Comparison of ENCODE assay signal across 18 cellular contexts in genomic region chr12:69600804-69601203, GRCh38. TPM values are rescaled to one million over a fixed set of nuclear protein-coding genes. Genes with fewer than 3 reads are reported as not detected.
DNase-seq lines count a peak whose midpoint lies in the region; ATAC-seq, FAIRE-seq and TF ChIP-seq lines count a peak whose summit lies in the region.
"Had no signal": no experiment of that assay in that cellular context is flagged by ENCODE, and none has a peak within 500 bp of the region (broad histone marks: within the 10 kb centered on the region; RNA-seq: fewer than 3 reads in every experiment).

No MANE protein-coding gene starts in this region.

- intact Hi-C loops in Right ventricle myocardium superior (cut with DNase I) = no loop called here
- intact Hi-C loops in K562 (cut with micrococcal nuclease) = no loop called here

- H3K36me3 Mint-ChIP-seq in activated T-cell treated with anti-CD3 and anti-CD28 coated beads, Interleukin-2, amount 50 U/mL, for 24 hours (ENCODE audit: low read depth) = peaks cover 74% of the 10 kb centered on the region
- peaks cover 79% of the 10 kb centered on the region for H3K36me3 Mint-ChIP-seq in stimulated activated effector memory CD8-positive, alpha-beta T cell treated with anti-CD3 and anti-CD28 coated beads, Interleukin-12 subunit alpha, Interleukin-12 subunit beta, amount 100 ng/mL, for 72 hours

- TF ChIP-seq POLR2A in K562 (conservative IDR thresholded peaks at IDR 0.05) = no peak

- no peaks in the 10 kb centered on the region for H3K27me3 Mint-ChIP-seq in activated T-cell treated with anti-CD3 and anti-CD28 coated beads, Interleukin-2, amount 50 U/mL, for 24 hours
- H3K27me3 Mint-ChIP-seq: CD4-positive, alpha-beta memory T cell had no signal

- DNase-seq in activated T-cell treated with anti-CD3 and anti-CD28 coated beads, Interleukin-2, amount 50 U/mL, for 24 hours = no peak
- DNase-seq in activated T-cell treated with anti-CD3 and anti-CD28 coated beads, Interleukin-2, amount 50 U/mL, for 1 hour = no peak
- DNase-seq in cardiac muscle cell (ENCODE audit: low read depth in 1 of 2, low spot score in 1 of 2) (no peak), Right ventricle myocardium superior (no peak), K562 (ENCODE audit: extremely low read depth in 1 of 4, low spot score in 3 of 4) (no peak)
- no peak for DNase-seq in stimulated activated effector memory CD8-positive, alpha-beta T cell treated with anti-CD3 and anti-CD28 coated beads, Interleukin-12 subunit alpha, Interleukin-12 subunit beta, amount 100 ng/mL, for 72 hours (ENCODE audit: low spot score in 2 of 2)
- DNase-seq: CD4-positive, alpha-beta memory T cell; DMS153; DMS79; GDM1; H9 had no signal

- 0 out of 3 replicates have a peak, but pooled peaks cover 1% of the 10 kb centered on the region for H3K79me2 ChIP-seq in K562 (ENCODE audit: control insufficient read depth, insufficient read depth, low read length)

- TF ChIP-seq CTCF in cardiac muscle cell (IDR thresholded peaks at IDR 0.05; ENCODE audit: low read depth, low read length) = no peak
- no peak for TF ChIP-seq CTCF in K562 (IDR thresholded peaks at IDR 0.05 in 2 of 3, conservative IDR thresholded peaks at IDR 0.05 in 1 of 3; ENCODE audit: insufficient read depth in 2 of 3, low read depth in 1 of 3, low read length in 3 of 3)

- H3K9me3 ChIP-seq in cardiac muscle cell (ENCODE audit: low read depth) (no peaks in the 10 kb centered on the region), K562 (replicated peaks; ENCODE audit: control insufficient read depth, insufficient read depth, low read depth, low read length) (no peaks in the 10 kb centered on the region)
- H3K9me3 ChIP-seq: A549 had no signal

- in situ Hi-C loops in K562 (cut with MboI) = no loop called here

- H3K4me1 Mint-ChIP-seq in activated T-cell treated with anti-CD3 and anti-CD28 coated beads, Interleukin-2, amount 50 U/mL, for 24 hours (ENCODE audit: low read depth) = peaks cover 11% of the 10 kb centered on the region
- no peaks in the 10 kb centered on the region for H3K4me1 Mint-ChIP-seq in stimulated activated effector memory CD8-positive, alpha-beta T cell treated with anti-CD3 and anti-CD28 coated beads, Interleukin-12 subunit alpha, Interleukin-12 subunit beta, amount 100 ng/mL, for 72 hours
- H3K4me1 Mint-ChIP-seq: CD14-positive monocyte, H9 had no signal

- no peak overlapping the region for H3K4me3 Mint-ChIP-seq in activated T-cell treated with anti-CD3 and anti-CD28 coated beads, Interleukin-2, amount 50 U/mL, for 24 hours
- H3K4me3 Mint-ChIP-seq in stimulated activated effector memory CD8-positive, alpha-beta T cell treated with anti-CD3 and anti-CD28 coated beads, Interleukin-12 subunit alpha, Interleukin-12 subunit beta, amount 100 ng/mL, for 72 hours = no peak overlapping the region
- H3K4me3 Mint-ChIP-seq: CD14-positive monocyte; CD4-positive, alpha-beta memory T cell; H9 had no signal

- CTCF ChIA-PET in K562 (lab: Yijun Ruan, JAX; ENCODE audit: low intra/inter-chr PET ratio) = no interaction called here

- TF ChIP-seq EP300 in K562 (IDR thresholded peaks at IDR 0.05; ENCODE audit: low read length) = no peak

- no TSS peak for BruUV-seq in K562 (replicated peaks; lab: Mats Ljungman, UMichigan)

- H2AFZ ChIP-seq in K562 (ENCODE audit: low read depth, low read length) = no peak overlapping the region

- H3K4me3 ChIP-seq in cardiac muscle cell (no peak overlapping the region), K562 (no peak overlapping the region)
- H3K4me3 ChIP-seq: A549, BLaER1 had no signal

- no peak for ATAC-seq in Right ventricle myocardium superior (ENCODE audit: poor library complexity)
- peak; percentile 51 for ATAC-seq in K562
- no peak for ATAC-seq in stimulated activated effector memory CD8-positive, alpha-beta T cell treated with anti-CD3 and anti-CD28 coated beads, Interleukin-12 subunit alpha, Interleukin-12 subunit beta, amount 100 ng/mL, for 72 hours
- no peak for ATAC-seq in SK-N-SH treated with all-trans-retinoic acid at 6 μM for 48 hours

- peaks cover 11% of the 10 kb centered on the region for H3K4me1 ChIP-seq in cardiac muscle cell (ENCODE audit: low read depth)
- H3K4me1 ChIP-seq in K562 (replicated peaks in 1 of 2; ENCODE audit: control insufficient read depth in 2 of 2, insufficient read depth in 2 of 2, low read length in 2 of 2) = no peaks in the 10 kb centered on the region; a peak in 1 of 5 replicates
- H3K4me1 ChIP-seq: A549, BLaER1 had no signal

- H3K27ac ChIP-seq in cardiac muscle cell = peak overlapping the region; percentile 66
- H3K27ac ChIP-seq in K562 (ENCODE audit: extremely low read depth, low read depth, low read length) = no peak overlapping the region
- H3K27ac ChIP-seq: 22Rv1, A549, BLaER1 had no signal

- H3K36me3 ChIP-seq in cardiac muscle cell (peaks cover 66% of the 10 kb centered on the region), K562 (ENCODE audit: control insufficient read depth, insufficient read depth, low read length) (peaks cover 73% of the 10 kb centered on the region)

- TF ChIP-seq RAD21 in K562 (CRISPR knock-in tag; conservative IDR thresholded peaks at IDR 0.05 in 1 of 2, IDR thresholded peaks at IDR 0.05 in 1 of 2) = no peak

- peak overlapping the region; percentile 30 for H3K27ac Mint-ChIP-seq in activated T-cell treated with anti-CD3 and anti-CD28 coated beads, Interleukin-2, amount 50 U/mL, for 24 hours
- H3K27ac Mint-ChIP-seq in stimulated activated effector memory CD8-positive, alpha-beta T cell treated with anti-CD3 and anti-CD28 coated beads, Interleukin-12 subunit alpha, Interleukin-12 subunit beta, amount 100 ng/mL, for 72 hours = peak overlapping the region; percentile 11
- H3K27ac Mint-ChIP-seq: CD14-positive monocyte; CD4-positive, alpha-beta memory T cell; H9 had no signal

- H3K9me3 Mint-ChIP-seq in activated T-cell treated with anti-CD3 and anti-CD28 coated beads, Interleukin-2, amount 50 U/mL, for 24 hours = no peaks in the 10 kb centered on the region
- H3K9me3 Mint-ChIP-seq in stimulated activated effector memory CD8-positive, alpha-beta T cell treated with anti-CD3 and anti-CD28 coated beads, Interleukin-12 subunit alpha, Interleukin-12 subunit beta, amount 100 ng/mL, for 72 hours = no peaks in the 10 kb centered on the region

- H3K4me2 ChIP-seq in K562 (ENCODE audit: insufficient read depth, low read length) = no peak overlapping the region
- H3K4me2 ChIP-seq: A549, BLaER1 had no signal

- POLR2A ChIA-PET in K562 (lab: Yijun Ruan, JAX) = interaction anchor here (1.1 to 1.3 kb wide), 2 partner anchors 10 kb away, joined by 3 to 5 read pairs; partner anchors contain the start of gene LRRC10

- H3K27me3 ChIP-seq in cardiac muscle cell = no peaks in the 10 kb centered on the region
- no peaks in the 10 kb centered on the region for H3K27me3 ChIP-seq in K562 (ENCODE audit: control insufficient read depth in 2 of 2, insufficient read depth in 2 of 2, low read length in 2 of 2)
- H3K27me3 ChIP-seq: BLaER1 had no signal

- H4K20me1 ChIP-seq in K562 (replicated peaks; ENCODE audit: control insufficient read depth, insufficient read depth, low read length) = no peaks in the 10 kb centered on the region

- no peak for FAIRE-seq in K562 (lab: Jason Lieb, UNC)
- FAIRE-seq: A549, H1 had no signal

- H3K9me1 ChIP-seq in K562 (ENCODE audit: control insufficient read depth, insufficient read depth, low read length) = no peaks in the 10 kb centered on the region

- H3K9ac ChIP-seq in K562 (ENCODE audit: insufficient read depth in 1 of 2, low read depth in 2 of 2, low read length in 2 of 2) = no peak overlapping the region
- H3K9ac ChIP-seq: BLaER1 had no signal

TF ChIP-seq in SK-N-SH treated with all-trans-retinoic acid at 6 μM for 48 hours, 23 proteins besides CTCF, POLR2A, EP300 and RAD21 (continues in another document):
- no peak for TF ChIP-seq ZNF8 (CRISPR knock-in tag; IDR thresholded peaks at IDR 0.05)

RNA-seq across cellular contexts. Expression of gene LRRC10, which starts 9.9 kb away (rescaled TPM):
- total RNA-seq in cardiac muscle cell = 33.5 and 44.0 TPM in 2 replicates
- polyA plus RNA-seq in cardiac muscle cell = 40.8 and 59.6 TPM in 2 replicates
- 40.5 TPM for total RNA-seq in Right ventricle myocardium superior
- total RNA-seq in K562 (2011; cell fraction: chromatin; rRNA removed; ENCODE audit: low replicate concordance) = not detected in 2 replicates
- not detected in 2 replicates for total RNA-seq in K562 (2011; cell fraction: nucleolus; rRNA removed)
- not detected in 2 replicates for total RNA-seq in K562 (2011; cell fraction: nucleoplasm; rRNA removed)
- total RNA-seq in K562 (2014; rRNA removed) = not detected in 2 replicates
- total RNA-seq in K562 (2014; rRNA removed; fragmentation: Illumina TruSeq; extraction: Trizol) = not detected in 2 replicates
- not detected in 2 replicates for total RNA-seq in K562 (2015; rRNA removed; fragmentation: Illumina TruSeq; extraction: Trizol)
- not detected in 2 replicates for total RNA-seq in K562 (2021)
- polyA plus RNA-seq in K562 (2011; rRNA removed) = not detected in 2 replicates
- polyA plus RNA-seq in K562 (2011; cell fraction: cytosol; rRNA removed) = not detected in 2 replicates
- polyA plus RNA-seq in K562 (2011; cell fraction: nucleus; rRNA removed) = not detected in 2 replicates
- polyA plus RNA-seq in K562 (2012) = not detected in 2 replicates
- not detected in 2 replicates for polyA plus RNA-seq in K562 (2014; fragmentation: Illumina TruSeq; extraction: Trizol)
- polyA plus RNA-seq in K562 (2014; fragmentation: Nextera tagmentation; extraction: Ambion mirVana) = not detected
- polyA plus RNA-seq in K562 (2014; rRNA removed) = 0.09 TPM in 1 of 2 replicates, not detected in the other
- polyA minus RNA-seq in K562 (2011; rRNA and poly(A)+ RNA removed) = not detected in 2 replicates
- polyA minus RNA-seq in K562 (2011; cell fraction: cytosol; rRNA and poly(A)+ RNA removed) = not detected in 2 replicates
- polyA minus RNA-seq in K562 (2011; cell fraction: nucleus; rRNA and poly(A)+ RNA removed) = not detected in 2 replicates
- total RNA-seq: CD4-positive, alpha-beta memory T cell; Daoy; H1; H9 had no signal
- polyA plus RNA-seq: A549; CD14-positive monocyte; CD4-positive, alpha-beta memory T cell; H1 had no signal

RNA-seq across cellular contexts. Expression of gene CCT2, which starts 15.5 kb away (rescaled TPM):
- total RNA-seq in cardiac muscle cell (227 and 237 TPM in 2 replicates), Right ventricle myocardium superior (84.8 TPM), K562 (2014; rRNA removed) (332 and 341 TPM in 2 replicates), K562 (2014; rRNA removed; fragmentation: Illumina TruSeq; extraction: Trizol) (589 and 619 TPM in 2 replicates), K562 (2015; rRNA removed; fragmentation: Illumina TruSeq; extraction: Trizol) (451 and 490 TPM in 2 replicates), K562 (2021) (442 and 469 TPM in 2 replicates)
- polyA plus RNA-seq in cardiac muscle cell (307 and 340 TPM in 2 replicates), K562 (2011; rRNA removed) (505 and 738 TPM in 2 replicates), K562 (2014; fragmentation: Illumina TruSeq; extraction: Trizol) (363 and 468 TPM in 2 replicates), K562 (2014; fragmentation: Nextera tagmentation; extraction: Ambion mirVana) (100 to 1,000 TPM; 542 to 680 TPM), K562 (2014; rRNA removed) (365 and 390 TPM in 2 replicates)
- 333 and 431 TPM in 2 replicates for total RNA-seq in K562 (2011; cell fraction: chromatin; rRNA removed; ENCODE audit: low replicate concordance)
- 196 and 211 TPM in 2 replicates for total RNA-seq in K562 (2011; cell fraction: nucleolus; rRNA removed)
- 207 and 217 TPM in 2 replicates for total RNA-seq in K562 (2011; cell fraction: nucleoplasm; rRNA removed)
- 265 and 312 TPM in 2 replicates for polyA plus RNA-seq in K562 (2011; cell fraction: cytosol; rRNA removed)
- 205 and 273 TPM in 2 replicates for polyA plus RNA-seq in K562 (2011; cell fraction: nucleus; rRNA removed)
- polyA plus RNA-seq in K562 (2012) = 233 and 445 TPM in 2 replicates
- polyA minus RNA-seq in K562 (2011; rRNA and poly(A)+ RNA removed) = 500 and 548 TPM in 2 replicates
- 162 and 266 TPM in 2 replicates for polyA minus RNA-seq in K562 (2011; cell fraction: cytosol; rRNA and poly(A)+ RNA removed)
- 144 and 216 TPM in 2 replicates for polyA minus RNA-seq in K562 (2011; cell fraction: nucleus; rRNA and poly(A)+ RNA removed)

Comparison
In these comparisons a context has a peak if more than half of its experiments do, and no peak if none do; other contexts are left out.
1. RNA of gene LRRC10, which starts 9.9 kb away (total RNA-seq): 33.5 to 44.0 TPM in cardiac muscle cell and 40.5 TPM in Right ventricle myocardium superior (single experiment); not detected in K562; every median in the first group is over 10 times any median in the second.